In genomic region chr12:78392918-78393317, GRCh38 we compare ENCODE assay signal across 8 cellular contexts.
DNase-seq lines count a peak whose midpoint lies in the region; ATAC-seq, FAIRE-seq and TF ChIP-seq lines count a peak whose summit lies in the region.

No MANE protein-coding gene starts in this region.

- H3K9ac ChIP-seq in endodermal cell (ENCODE audit: extremely low read depth, low read length, poor library complexity, severe bottlenecking): no peak overlapping the region

- H3K4me1 Mint-ChIP-seq in endodermal cell: peaks cover 15% of the 10 kb centered on the region
- no peaks in the 10 kb centered on the region for H3K4me1 Mint-ChIP-seq in effector memory CD8-positive, alpha-beta T cell (ENCODE audit: low read depth in 2 of 2)

- no peaks in the 10 kb centered on the region for H3K9me3 ChIP-seq in endodermal cell (ENCODE audit: control insufficient read depth, low read length)
- no peaks in the 10 kb centered on the region for H3K9me3 ChIP-seq in vagina

- FAIRE-seq in GM19239 (lab: Jason Lieb, UNC): no peak

- no peaks in the 10 kb centered on the region for H3K36me3 Mint-ChIP-seq in endodermal cell (ENCODE audit: low read depth)
- no peaks in the 10 kb centered on the region for H3K36me3 Mint-ChIP-seq in effector memory CD8-positive, alpha-beta T cell (ENCODE audit: insufficient read depth)

- DNase-seq in DMS53 (lab: John Stamatoyannopoulos, UW): peak; percentile 56
- no peak for DNase-seq in DMS53 treated with DMSO at 0.1 percent for 48 hours (lab: John Stamatoyannopoulos, UW; ENCODE audit: unreplicated experiment)
- DNase-seq in NCI-H460 (ENCODE audit: extremely low read depth, low read depth): peak; percentile 35
- DNase-seq in endodermal cell: no peak
- no peak for DNase-seq in retinal pigment epithelial cell (ENCODE audit: low read depth)
- no peak for DNase-seq in vagina (ENCODE audit: extremely low spot score in 2 of 2)
- DNase-seq in effector memory CD8-positive, alpha-beta T cell: no peak
- no peak for DNase-seq in GM19239 (ENCODE audit: insufficient read length, low spot score)

- H3K36me3 ChIP-seq in endodermal cell (ENCODE audit: control insufficient read depth, insufficient read depth, low read length) (no peaks in the 10 kb centered on the region), vagina (no peaks in the 10 kb centered on the region)

- no peak overlapping the region for H3K27ac Mint-ChIP-seq in endodermal cell
- no peak overlapping the region for H3K27ac Mint-ChIP-seq in effector memory CD8-positive, alpha-beta T cell

- WGBS in endodermal cell (ENCODE audit: insufficient coverage in 1 of 2, insufficient read length in 1 of 2), 2 experiments: 93 to 100% methylated on average over 2 of the region's 2 CpGs

- H3K27me3 ChIP-seq in endodermal cell (ENCODE audit: control insufficient read depth, insufficient read depth, low read length, poor library complexity, severe bottlenecking) (no peaks in the 10 kb centered on the region), vagina (no peaks in the 10 kb centered on the region)

- no peak for ATAC-seq in effector memory CD8-positive, alpha-beta T cell (replicated peaks)

- H3K4me3 Mint-ChIP-seq in endodermal cell: no peak overlapping the region
- H3K4me3 Mint-ChIP-seq in effector memory CD8-positive, alpha-beta T cell: no peak overlapping the region

- peaks cover 3% of the 10 kb centered on the region for H3K27me3 Mint-ChIP-seq in endodermal cell (ENCODE audit: insufficient read depth)
- no peaks in the 10 kb centered on the region for H3K27me3 Mint-ChIP-seq in effector memory CD8-positive, alpha-beta T cell

- H3K4me3 ChIP-seq in endodermal cell (ENCODE audit: low read length): no peak overlapping the region
- no peak overlapping the region for H3K4me3 ChIP-seq in retinal pigment epithelial cell (ENCODE audit: low read length)
- no peak overlapping the region for H3K4me3 ChIP-seq in vagina

- no peaks in the 10 kb centered on the region for H3K4me1 ChIP-seq in endodermal cell (ENCODE audit: control insufficient read depth, insufficient read depth, low read length)
- H3K4me1 ChIP-seq in vagina: no peaks in the 10 kb centered on the region

- H3K27ac ChIP-seq in endodermal cell (ENCODE audit: low read depth, low read length) (no peak overlapping the region), vagina (no peak overlapping the region)

- TF ChIP-seq CTCF in endodermal cell (conservative IDR thresholded peaks at IDR 0.05) (peak; percentile 42), retinal pigment epithelial cell (conservative IDR thresholded peaks at IDR 0.05; ENCODE audit: low read depth, low read length) (peak; percentile 49), vagina (IDR thresholded peaks at IDR 0.05) (peak in 1 of 3 experiments; percentile 7)

- TF ChIP-seq POLR2A in vagina (IDR thresholded peaks at IDR 0.05): no peak

- intact Hi-C loops in vagina (cut with DNase I): no loop called here

- H3K9me3 Mint-ChIP-seq in endodermal cell: no peaks in the 10 kb centered on the region
- peaks cover 2 to 11% of the 10 kb centered on the region in 2 donors for H3K9me3 Mint-ChIP-seq in effector memory CD8-positive, alpha-beta T cell

Comparison
In these comparisons a context has a peak if more than half of its experiments do, and no peak if none do; other contexts are left out.
1. DNase-seq: peak in DMS53 (single experiment) and NCI-H460 (single experiment); none in DMS53 treated with DMSO at 0.1 percent for 48 hours (single experiment), endodermal cell (single experiment), retinal pigment epithelial cell (single experiment), vagina (0 of 2), effector memory CD8-positive, alpha-beta T cell (0 of 3) and GM19239 (single experiment).